ENCODE assay signal across 1 cellular context in genomic region chr9:89000281-89000875, GRCh38.
TF ChIP-seq lines count a peak whose summit lies in the region.

No MANE protein-coding gene starts in this region.

TF ChIP-seq in GM23338, 12 proteins besides CTCF, POLR2A, EP300 and RAD21 (continued from another document):
- TF ChIP-seq REST (IDR thresholded peaks at IDR 0.05; ENCODE audit: unreplicated experiment) (no peak), STAT1 (IDR thresholded peaks at IDR 0.05; ENCODE audit: unreplicated experiment) (no peak), ZNF462 (CRISPR knock-in tag; IDR thresholded peaks at IDR 0.05) (no peak), NANOG (IDR thresholded peaks at IDR 0.05; ENCODE audit: borderline replicate concordance) (no peak), ZNF331 (CRISPR knock-in tag; IDR thresholded peaks at IDR 0.05; ENCODE audit: low read depth) (no peak), POLR2AphosphoS5 (IDR thresholded peaks at IDR 0.05; ENCODE audit: low read depth) (no peak), CREB1 (CRISPR knock-in tag; IDR thresholded peaks at IDR 0.05; ENCODE audit: low read depth) (no peak)
